ENCODE assay signal across 16 cellular contexts in genomic region chr2:563512-563911, GRCh38.
DNase-seq lines count a peak whose midpoint lies in the region; ATAC-seq and TF ChIP-seq lines count a peak whose summit lies in the region.
"Had no signal": no experiment of that assay in that cellular context is flagged by ENCODE, and none has a peak within 500 bp of the region (broad histone marks: within the 10 kb centered on the region; RNA-seq: fewer than 3 reads in every experiment).

No MANE protein-coding gene starts in this region.

- no peak overlapping the region for H3K4me3 Mint-ChIP-seq in nephron
- H3K4me3 Mint-ChIP-seq: CD4-positive, alpha-beta memory T cell; H9 had no signal

- CTCF ChIA-PET in PC-9 (lab: Charles Lee) = no interaction called here

- H2BK15ac ChIP-seq in neuronal stem cell (ENCODE audit: low read length) = no peak overlapping the region
- H2BK15ac ChIP-seq in mesenchymal stem cell (ENCODE audit: low read depth, poor library complexity, severe bottlenecking) = no peak overlapping the region

- TF ChIP-seq CTCF in PC-9 (conservative IDR thresholded peaks at IDR 0.05) (no peak), nephron (IDR thresholded peaks at IDR 0.05; ENCODE audit: unreplicated experiment in 3 of 3) (no peak), gastrocnemius medialis (IDR thresholded peaks at IDR 0.05 in 4 of 5, conservative IDR thresholded peaks at IDR 0.05 in 1 of 5) (no peak)

- no peak overlapping the region for H4K91ac ChIP-seq in neuronal stem cell (ENCODE audit: low read depth, low read length, poor library complexity)
- H4K91ac ChIP-seq in mesenchymal stem cell (ENCODE audit: low read length) = no peak overlapping the region

- no peak for TF ChIP-seq POLR2A in gastrocnemius medialis (IDR thresholded peaks at IDR 0.05)

- no peak overlapping the region for H4K8ac ChIP-seq in neuronal stem cell (ENCODE audit: low read depth, low read length)
- H4K8ac ChIP-seq in mesenchymal stem cell (ENCODE audit: low read length) = no peak overlapping the region

- no peak overlapping the region for H3K9ac ChIP-seq in neuronal stem cell (ENCODE audit: low read depth, low read length, poor library complexity)
- H3K9ac ChIP-seq in mesenchymal stem cell (ENCODE audit: low read length) = no peak overlapping the region
- H3K9ac ChIP-seq: GM23248 had no signal

- H3K79me2 ChIP-seq in PC-9 (ENCODE audit: low read depth) = no peaks in the 10 kb centered on the region

- no peaks in the 10 kb centered on the region for H3K9me3 ChIP-seq in PC-9 (ENCODE audit: insufficient read depth, low read depth)
- peaks cover 0 to 2% of the 10 kb centered on the region in 2 donors for H3K9me3 ChIP-seq in neuronal stem cell (replicated peaks in 1 of 2; ENCODE audit: control insufficient read depth in 2 of 2, insufficient read depth in 1 of 2, low read depth in 1 of 2, low read length in 2 of 2)
- no peaks in the 10 kb centered on the region for H3K9me3 ChIP-seq in gastrocnemius medialis
- no peaks in the 10 kb centered on the region for H3K9me3 ChIP-seq in mesenchymal stem cell (ENCODE audit: control insufficient read depth, low read length)

- H3K4ac ChIP-seq in neuronal stem cell (ENCODE audit: low read length) (no peak overlapping the region), mesenchymal stem cell (ENCODE audit: low read depth in 1 of 2, low read length in 2 of 2) (no peak overlapping the region)

- H3K27ac ChIP-seq in PC-9 (no peak overlapping the region), neuronal stem cell (replicated peaks; ENCODE audit: low read length) (no peak overlapping the region), gastrocnemius medialis (no peak overlapping the region), mesenchymal stem cell (ENCODE audit: low read length, poor library complexity, severe bottlenecking) (no peak overlapping the region)
- H3K27ac ChIP-seq: GM23248 had no signal

- POLR2A ChIA-PET in PC-9 (lab: Charles Lee; ENCODE audit: unreplicated experiment) = no interaction called here

- no peaks in the 10 kb centered on the region for H4K20me1 ChIP-seq in PC-9 (ENCODE audit: insufficient read depth)

- H3K4me1 ChIP-seq in PC-9 (replicated peaks; ENCODE audit: insufficient read depth) (peaks cover 20% of the 10 kb centered on the region), neuronal stem cell (ENCODE audit: control insufficient read depth in 2 of 2, insufficient read depth in 1 of 2, low read depth in 1 of 2, low read length in 2 of 2) (peaks cover 0 to 2% of the 10 kb centered on the region in 2 donors), gastrocnemius medialis (no peaks in the 10 kb centered on the region), mesenchymal stem cell (ENCODE audit: control insufficient read depth, insufficient read depth, low read depth, low read length) (peaks cover 2% of the 10 kb centered on the region)

- H3K27me3 ChIP-seq in PC-9 (ENCODE audit: insufficient read depth, low read depth) (peaks cover 27% of the 10 kb centered on the region), neuronal stem cell (ENCODE audit: control insufficient read depth in 3 of 3, insufficient read depth in 3 of 3, low read depth in 1 of 3, low read length in 3 of 3) (peaks cover 0 to 5% (median 0%) of the 10 kb centered on the region in 3 experiments), gastrocnemius medialis (peaks cover 0 to 3% (median 0%) of the 10 kb centered on the region in 3 donors), mesenchymal stem cell (ENCODE audit: control insufficient read depth in 1 of 2, insufficient read depth in 1 of 2, low read length in 2 of 2) (peaks cover 0 to 11% of the 10 kb centered on the region in 2 experiments)

- H3K79me1 ChIP-seq in neuronal stem cell (ENCODE audit: low read depth, low read length) (no peaks in the 10 kb centered on the region), mesenchymal stem cell (replicated peaks; ENCODE audit: low read length, poor library complexity, severe bottlenecking) (no peaks in the 10 kb centered on the region)

- peak overlapping the region in 2 of 3 experiments; percentile 42 to 48 for H3K27ac Mint-ChIP-seq in nephron
- H3K27ac Mint-ChIP-seq: CD4-positive, alpha-beta memory T cell; H9 had no signal

- ATAC-seq in gastrocnemius medialis = no peak
- ATAC-seq: HCT116 had no signal

- H3K18ac ChIP-seq in neuronal stem cell (ENCODE audit: low read length) (peak overlapping the region; percentile 55), mesenchymal stem cell (ENCODE audit: low read depth in 1 of 2, low read length in 2 of 2) (no peak overlapping the region)

- H2BK120ac ChIP-seq in neuronal stem cell (ENCODE audit: low read depth, low read length) (no peak overlapping the region), mesenchymal stem cell (ENCODE audit: low read depth, low read length) (no peak overlapping the region)

- H3K23ac ChIP-seq in neuronal stem cell (ENCODE audit: low read depth, low read length, poor library complexity) = no peak overlapping the region
- H3K23ac ChIP-seq in mesenchymal stem cell (ENCODE audit: low read length in 2 of 2) = no peak overlapping the region

- 0 out of 2 replicates have a peak overlapping the region, but pooled peaks have one; percentile 13 for H3K4me2 ChIP-seq in PC-9
- no peak overlapping the region for H3K4me2 ChIP-seq in neuronal stem cell (ENCODE audit: insufficient read depth, low read length, poor library complexity, severe bottlenecking)
- H3K4me2 ChIP-seq in mesenchymal stem cell (ENCODE audit: low read length, poor library complexity, severe bottlenecking) = no peak overlapping the region

- H3K14ac ChIP-seq in neuronal stem cell (ENCODE audit: low read length) (no peak overlapping the region), mesenchymal stem cell (ENCODE audit: low read length in 2 of 2) (no peak overlapping the region)

- H3K36me3 ChIP-seq in PC-9 (ENCODE audit: low read depth) (no peaks in the 10 kb centered on the region), neuronal stem cell (replicated peaks in 1 of 2; ENCODE audit: control insufficient read depth in 2 of 2, insufficient read depth in 2 of 2, low read length in 2 of 2) (no peaks in the 10 kb centered on the region), gastrocnemius medialis (no peaks in the 10 kb centered on the region), mesenchymal stem cell (ENCODE audit: control insufficient read depth in 1 of 2, insufficient read depth in 2 of 2, low read depth in 1 of 2, low read length in 2 of 2) (no peaks in the 10 kb centered on the region)

- WGBS in neuronal stem cell (ENCODE audit: extremely low coverage in 2 of 2, insufficient read length in 2 of 2, insufficient replicate concordance in 1 of 2), 2 donors = no CpG with 5 or more reads among the region's 10 CpGs
- WGBS in mesenchymal stem cell = 79% methylated on average over 10 of the region's 10 CpGs

- H2BK12ac ChIP-seq in neuronal stem cell (ENCODE audit: low read length) = no peak overlapping the region
- no peak overlapping the region for H2BK12ac ChIP-seq in mesenchymal stem cell (ENCODE audit: low read length in 2 of 2)

- H3K4me1 Mint-ChIP-seq in nephron = peaks cover 28% of the 10 kb centered on the region
- H3K4me1 Mint-ChIP-seq: H9 had no signal

- no peaks in the 10 kb centered on the region for H3K9me3 Mint-ChIP-seq in nephron
- H3K9me3 Mint-ChIP-seq: H9 had no signal

- H2AK5ac ChIP-seq in neuronal stem cell (ENCODE audit: low read depth, low read length) (peak overlapping the region; percentile 96), mesenchymal stem cell (ENCODE audit: low read length, severe bottlenecking) (no peak overlapping the region)

- no peak for DNase-seq in PC-9
- DNase-seq in neuronal stem cell (ENCODE audit: low spot score) = no peak
- DNase-seq in activated naive CD4-positive, alpha-beta T cell (lab: John Stamatoyannopoulos, UW) = no peak
- DNase-seq in gastrocnemius medialis = no peak
- DNase-seq in mesenchymal stem cell = no peak
- DNase-seq: C1 segment of cervical spinal cord; Calu3; CD4-positive, alpha-beta memory T cell; COR-L47; DMS53; DMS79 treated with DMSO at 0.1 percent for 48 hours; GF-D8; GM23248; H9 had no signal

- H3F3A ChIP-seq in PC-9 (ENCODE audit: insufficient read depth, low read depth) = peaks cover 2% of the 10 kb centered on the region; the same call in 1 of the 2 replicates

- BruUV-seq in PC-9 (replicated peaks; lab: Mats Ljungman, UMichigan) = no TSS peak

- H3K27me3 Mint-ChIP-seq in nephron (ENCODE audit: low read depth) = peaks cover 29% of the 10 kb centered on the region

- H3K9me2 ChIP-seq in PC-9 (ENCODE audit: insufficient read depth) = no peaks in the 10 kb centered on the region

- in situ Hi-C loops in gastrocnemius medialis (cut with MboI; ENCODE audit: low sequenced_read_pairs in 4 of 4) = no loop called here

- no peaks in the 10 kb centered on the region for H3K36me3 Mint-ChIP-seq in nephron (ENCODE audit: low read depth)
- H3K36me3 Mint-ChIP-seq: CD4-positive, alpha-beta memory T cell had no signal

- no peak overlapping the region for H3K4me3 ChIP-seq in PC-9
- H3K4me3 ChIP-seq in neuronal stem cell (ENCODE audit: low read length in 2 of 2) = no peak overlapping the region
- no peak overlapping the region for H3K4me3 ChIP-seq in gastrocnemius medialis
- no peak overlapping the region for H3K4me3 ChIP-seq in mesenchymal stem cell (ENCODE audit: insufficient read depth in 1 of 2, low read depth in 1 of 2, low read length in 2 of 2)
- H3K4me3 ChIP-seq: GM23248 had no signal

- H2AFZ ChIP-seq in PC-9 (0 out of 2 replicates have a peak overlapping the region, but pooled peaks have one; percentile 17), neuronal stem cell (ENCODE audit: low read length) (peak overlapping the region; percentile 35), mesenchymal stem cell (ENCODE audit: low read depth, low read length) (no peak overlapping the region)
- H2AFZ ChIP-seq: GM23248 had no signal

- H2BK5ac ChIP-seq in neuronal stem cell (ENCODE audit: low read length) = no peak overlapping the region
- H2BK5ac ChIP-seq in mesenchymal stem cell (ENCODE audit: low read depth, low read length, poor library complexity, severe bottlenecking) = no peak overlapping the region

- intact Hi-C loops in PC-9 (cut with micrococcal nuclease; ENCODE audit: unreplicated experiment) (no loop called here), gastrocnemius medialis (cut with DNase I; ENCODE audit: low total_unique reads) (no loop called here)
